ENCODE assay signal across 1 cellular context in genomic region chr6:151107897-151108427, GRCh38.
TF ChIP-seq lines count a peak whose summit lies in the region.

No MANE protein-coding gene starts in this region.

TF ChIP-seq in K562, 482 proteins besides CTCF, POLR2A, EP300 and RAD21:
- TF ChIP-seq BHLHE40 (IDR thresholded peaks at IDR 0.05; ENCODE audit: low read length), result 0 out of 2 replicates have a peak, but pooled peaks have one; percentile 19
- no peak for TF ChIP-seq NCOR1 (IDR thresholded peaks at IDR 0.05)
